14 cellular contexts compared by ENCODE assay signal in the genomic region with DNA sequence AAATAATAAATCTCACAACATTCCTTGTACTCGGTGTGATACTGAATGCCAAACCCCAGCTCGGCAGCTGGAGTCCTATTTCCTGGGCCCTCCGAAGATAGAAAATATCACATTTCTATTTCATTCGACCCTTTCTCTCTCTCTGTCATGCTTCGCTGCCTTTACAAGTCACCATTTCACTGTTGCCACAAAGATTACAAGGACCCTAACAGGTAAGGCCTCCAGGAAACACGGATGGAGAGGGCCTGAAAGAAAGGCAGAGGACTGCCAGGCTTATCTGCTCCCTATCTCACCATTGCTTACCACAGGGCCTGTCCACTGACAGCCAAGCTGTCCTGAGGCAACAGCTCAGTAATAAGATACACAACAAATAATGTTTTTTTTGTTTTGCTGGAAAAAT.
DNase-seq lines count a peak whose midpoint lies in the region; ATAC-seq and TF ChIP-seq lines count a peak whose summit lies in the region.
"Had no signal": no experiment of that assay in that cellular context is flagged by ENCODE, and none has a peak within 500 bp of the region (broad histone marks: within the 10 kb centered on the region; RNA-seq: fewer than 3 reads in every experiment).

No MANE protein-coding gene starts in this region.

- DNase-seq in DMS53 (lab: John Stamatoyannopoulos, UW), result peak; percentile 55
- peak; percentile 51 to 67 for DNase-seq in NCI-H187 (lab: John Stamatoyannopoulos, UW)
- DNase-seq in WTC11 (ENCODE audit: low spot score), result no peak
- no peak for DNase-seq in ecto neural progenitor cell (ENCODE audit: low spot score)
- no peak for DNase-seq in posterior vena cava (ENCODE audit: low spot score)
- DNase-seq: activated CD4-positive, alpha-beta T cell treated with anti-CD3 and anti-CD28 coated beads, Interleukin-2, amount 50 U/mL, for 48 hours; activated effector memory CD4-positive, alpha-beta T cell treated with anti-CD3 and anti-CD28 coated beads, Interleukin-2, amount 50 U/mL, for 16 hours; effector CD8-positive, alpha-beta T cell; GM23248; NCI-H446 treated with DMSO at 0.1 percent for 48 hours; stimulated activated CD4-positive, alpha-beta T cell treated with anti-CD3 and anti-CD28 coated beads, Interleukin-2, amount 100 ng/mL, for 24 hours had no signal

- ATAC-seq in WTC11, result peak; percentile 43
- ATAC-seq in GM18868 (IDR thresholded peaks at IDR 0.05; ENCODE audit: unreplicated experiment), result no peak
- no peak for ATAC-seq in HG03521 (IDR thresholded peaks at IDR 0.05; ENCODE audit: unreplicated experiment)

- peak overlapping the region; percentile 23 for H3K27ac Mint-ChIP-seq in WTC11
- H3K27ac Mint-ChIP-seq in nephron, result peak overlapping the region; percentile 86 to 92 (median 90)

- POLR2A ChIA-PET in WTC11 (lab: Charles Lee), result interaction anchor here (0.6 kb wide), 1 partner anchor 378 kb away, joined by 3 read pairs; no protein-coding TSS in a partner anchor

- H3K4me3 Mint-ChIP-seq in WTC11, result no peak overlapping the region
- peak overlapping the region in 1 of 3 experiments; percentile 51 for H3K4me3 Mint-ChIP-seq in nephron

- no peak for TF ChIP-seq CTCF in WTC11 (IDR thresholded peaks at IDR 0.05)
- no peak for TF ChIP-seq CTCF in nephron (IDR thresholded peaks at IDR 0.05; ENCODE audit: unreplicated experiment in 3 of 3)

- CTCF ChIA-PET in WTC11 (lab: Charles Lee), result interaction anchor here (1.1 kb wide), 1 partner anchor 138 kb away, joined by 3 read pairs; no protein-coding TSS in a partner anchor

- peaks cover 55% of the 10 kb centered on the region for H3K4me1 Mint-ChIP-seq in WTC11
- H3K4me1 Mint-ChIP-seq in nephron, result peaks cover 33% of the 10 kb centered on the region

- no peaks in the 10 kb centered on the region for H3K9me3 Mint-ChIP-seq in WTC11
- no peaks in the 10 kb centered on the region for H3K9me3 Mint-ChIP-seq in nephron

- intact Hi-C loops in posterior vena cava (cut with DNase I), result no loop called here

- no peaks in the 10 kb centered on the region for H3K36me3 Mint-ChIP-seq in WTC11
- H3K36me3 Mint-ChIP-seq in nephron (ENCODE audit: low read depth), result no peaks in the 10 kb centered on the region

- H3K27me3 Mint-ChIP-seq in WTC11 (ENCODE audit: low read depth) (no peaks in the 10 kb centered on the region), nephron (ENCODE audit: low read depth) (no peaks in the 10 kb centered on the region)

TF ChIP-seq in WTC11, 78 proteins besides CTCF, POLR2A, EP300 and RAD21:
- TF ChIP-seq, protein P1, sequence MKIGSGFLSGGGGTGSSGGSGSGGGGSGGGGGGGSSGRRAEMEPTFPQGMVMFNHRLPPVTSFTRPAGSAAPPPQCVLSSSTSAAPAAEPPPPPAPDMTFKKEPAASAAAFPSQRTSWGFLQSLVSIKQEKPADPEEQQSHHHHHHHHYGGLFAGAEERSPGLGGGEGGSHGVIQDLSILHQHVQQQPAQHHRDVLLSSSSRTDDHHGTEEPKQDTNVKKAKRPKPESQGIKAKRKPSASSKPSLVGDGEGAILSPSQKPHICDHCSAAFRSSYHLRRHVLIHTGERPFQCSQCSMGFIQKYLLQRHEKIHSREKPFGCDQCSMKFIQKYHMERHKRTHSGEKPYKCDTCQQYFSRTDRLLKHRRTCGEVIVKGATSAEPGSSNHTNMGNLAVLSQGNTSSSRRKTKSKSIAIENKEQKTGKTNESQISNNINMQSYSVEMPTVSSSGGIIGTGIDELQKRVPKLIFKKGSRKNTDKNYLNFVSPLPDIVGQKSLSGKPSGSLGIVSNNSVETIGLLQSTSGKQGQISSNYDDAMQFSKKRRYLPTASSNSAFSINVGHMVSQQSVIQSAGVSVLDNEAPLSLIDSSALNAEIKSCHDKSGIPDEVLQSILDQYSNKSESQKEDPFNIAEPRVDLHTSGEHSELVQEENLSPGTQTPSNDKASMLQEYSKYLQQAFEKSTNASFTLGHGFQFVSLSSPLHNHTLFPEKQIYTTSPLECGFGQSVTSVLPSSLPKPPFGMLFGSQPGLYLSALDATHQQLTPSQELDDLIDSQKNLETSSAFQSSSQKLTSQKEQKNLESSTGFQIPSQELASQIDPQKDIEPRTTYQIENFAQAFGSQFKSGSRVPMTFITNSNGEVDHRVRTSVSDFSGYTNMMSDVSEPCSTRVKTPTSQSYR (CRISPR knock-in tag; IDR thresholded peaks at IDR 0.05), result no peak
- TF ChIP-seq CREB1 (CRISPR knock-in tag; IDR thresholded peaks at IDR 0.05) (no peak), RELA (CRISPR knock-in tag; IDR thresholded peaks at IDR 0.05; ENCODE audit: borderline replicate concordance) (no peak), HMGA2 (CRISPR knock-in tag; IDR thresholded peaks at IDR 0.05) (no peak), ZNF425 (CRISPR knock-in tag; conservative IDR thresholded peaks at IDR 0.05) (no peak), OVOL2 (CRISPR knock-in tag; IDR thresholded peaks at IDR 0.05; ENCODE audit: borderline replicate concordance) (no peak), ZNF416 (CRISPR knock-in tag; IDR thresholded peaks at IDR 0.05) (no peak), NR2C2 (CRISPR knock-in tag; IDR thresholded peaks at IDR 0.05) (no peak), MXD4 (CRISPR knock-in tag; IDR thresholded peaks at IDR 0.05; ENCODE audit: borderline replicate concordance) (no peak), ZNF232 (CRISPR knock-in tag; IDR thresholded peaks at IDR 0.05) (no peak), TEAD4 (CRISPR knock-in tag; IDR thresholded peaks at IDR 0.05) (no peak), MYBL2 (CRISPR knock-in tag; IDR thresholded peaks at IDR 0.05) (no peak), JAZF1 (CRISPR knock-in tag; IDR thresholded peaks at IDR 0.05) (no peak), ZNF121 (CRISPR knock-in tag; IDR thresholded peaks at IDR 0.05) (no peak), SMAD4 (CRISPR knock-in tag; IDR thresholded peaks at IDR 0.05) (no peak), FOXP1 (CRISPR knock-in tag; IDR thresholded peaks at IDR 0.05; ENCODE audit: borderline replicate concordance) (no peak), HMGXB4 (CRISPR knock-in tag; IDR thresholded peaks at IDR 0.05) (no peak), ZNF138 (CRISPR knock-in tag; conservative IDR thresholded peaks at IDR 0.05) (no peak)
- TF ChIP-seq, protein P2, sequence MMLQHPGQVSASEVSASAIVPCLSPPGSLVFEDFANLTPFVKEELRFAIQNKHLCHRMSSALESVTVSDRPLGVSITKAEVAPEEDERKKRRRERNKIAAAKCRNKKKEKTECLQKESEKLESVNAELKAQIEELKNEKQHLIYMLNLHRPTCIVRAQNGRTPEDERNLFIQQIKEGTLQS (CRISPR knock-in tag; conservative IDR thresholded peaks at IDR 0.05), result no peak
- TF ChIP-seq, protein P3, sequence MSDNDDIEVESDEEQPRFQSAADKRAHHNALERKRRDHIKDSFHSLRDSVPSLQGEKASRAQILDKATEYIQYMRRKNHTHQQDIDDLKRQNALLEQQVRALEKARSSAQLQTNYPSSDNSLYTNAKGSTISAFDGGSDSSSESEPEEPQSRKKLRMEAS (CRISPR knock-in tag; IDR thresholded peaks at IDR 0.05), result no peak
TF ChIP-seq in WTC11: peak in this region for 0.

Comparison
In these comparisons a context has a peak if more than half of its experiments do, and no peak if none do; other contexts are left out.
1. DNase-seq: peak in DMS53 (single experiment) and NCI-H187 (2 of 2); none in WTC11 (single experiment), ecto neural progenitor cell (single experiment) and posterior vena cava (single experiment).